In genomic region chr11:20364412-20364792, GRCh38 we compare ENCODE assay signal across 1 cellular context.
TF ChIP-seq lines count a peak whose summit lies in the region.

No MANE protein-coding gene starts in this region.

TF ChIP-seq in IMR-90, 13 proteins besides CTCF, POLR2A, EP300 and RAD21 (continued from another document):
- TF ChIP-seq ELK1 (IDR thresholded peaks at IDR 0.05; ENCODE audit: borderline replicate concordance, low read depth, low read length) (no peak), MXI1 (IDR thresholded peaks at IDR 0.05; ENCODE audit: borderline replicate concordance, low read depth, low read length) (no peak), FOS (IDR thresholded peaks at IDR 0.05; ENCODE audit: low read depth, low read length) (no peak), RCOR1 (IDR thresholded peaks at IDR 0.05; ENCODE audit: insufficient replicate concordance, low read length) (no peak), USF2 (IDR thresholded peaks at IDR 0.05; ENCODE audit: low read depth, low read length) (no peak), NFE2L2 (IDR thresholded peaks at IDR 0.05; ENCODE audit: low read depth, low read length) (no peak), CHD1 (IDR thresholded peaks at IDR 0.05; ENCODE audit: low read depth, low read length) (no peak), MAFK (IDR thresholded peaks at IDR 0.05; ENCODE audit: low read depth, low read length) (no peak), CEBPB (IDR thresholded peaks at IDR 0.05; ENCODE audit: low read depth, low read length) (no peak), SMC3 (IDR thresholded peaks at IDR 0.05; ENCODE audit: low read depth, low read length) (no peak)
